In genomic region chr4:168917150-168917779, GRCh38 we compare ENCODE assay signal across 8 cellular contexts.
DNase-seq lines count a peak whose midpoint lies in the region; ATAC-seq, FAIRE-seq and TF ChIP-seq lines count a peak whose summit lies in the region.

No MANE protein-coding gene starts in this region.

- H3K4me1 Mint-ChIP-seq in Calu3 (ENCODE audit: low read depth, unreplicated experiment): no peaks in the 10 kb centered on the region

- no peaks in the 10 kb centered on the region for H3K4me1 ChIP-seq in adipocyte (ENCODE audit: control insufficient read depth, insufficient read depth, low read length)

- no peaks in the 10 kb centered on the region for H3K9me3 ChIP-seq in adipocyte (ENCODE audit: control insufficient read depth, low read length)

- H3K4me3 Mint-ChIP-seq in Calu3 (ENCODE audit: low read depth, unreplicated experiment): no peak overlapping the region

- no peaks in the 10 kb centered on the region for H3K9me3 Mint-ChIP-seq in Calu3 (ENCODE audit: low read depth, unreplicated experiment)

- ATAC-seq in HG03469 (IDR thresholded peaks at IDR 0.05; ENCODE audit: unreplicated experiment) (no peak), GM21528 (IDR thresholded peaks at IDR 0.05; ENCODE audit: low FRiP score, unreplicated experiment) (no peak)

- intact Hi-C loops in Calu3 (cut with micrococcal nuclease; ENCODE audit: unreplicated experiment): loop anchor here (1.0 to 5.0 kb wide), 3 partner anchors 207 to 400 kb away; no protein-coding TSS in a partner anchor

- peak; percentile 24 for DNase-seq in NCI-H1436 (lab: John Stamatoyannopoulos, UW)
- no peak for DNase-seq in NCI-H1436 treated with DMSO at 0.1 percent for 48 hours (lab: John Stamatoyannopoulos, UW)
- peak; percentile 41 for DNase-seq in LoVo (ENCODE audit: low spot score)
- DNase-seq in adipocyte (ENCODE audit: low read depth): peak; percentile 83
- DNase-seq in Calu3: no peak

- no peak overlapping the region for H3K27ac Mint-ChIP-seq in Calu3 (ENCODE audit: unreplicated experiment)

- H3K36me3 ChIP-seq in adipocyte (ENCODE audit: control insufficient read depth, insufficient read depth, low read length, severe bottlenecking): peaks cover 76% of the 10 kb centered on the region

- CTCF ChIA-PET in Calu3 (lab: Charles Lee): interaction anchor here (0.7 kb wide), 1 partner anchor 570 kb away, joined by 4 read pairs; no protein-coding TSS in a partner anchor

- no TSS peak for BruUV-seq in Calu3 (replicated peaks; lab: Mats Ljungman, UMichigan)

- peak; percentile 92 for FAIRE-seq in islet of Langerhans (lab: Jason Lieb, UNC)

- H3K27me3 Mint-ChIP-seq in Calu3 (ENCODE audit: unreplicated experiment): no peaks in the 10 kb centered on the region

- H3K9ac ChIP-seq in adipocyte (ENCODE audit: low read length): peak overlapping the region; percentile 54

- H3K27me3 ChIP-seq in adipocyte (replicated peaks; ENCODE audit: control insufficient read depth, insufficient read depth, low read length): no peaks in the 10 kb centered on the region

- H3K4me3 ChIP-seq in adipocyte (ENCODE audit: low read length): no peak overlapping the region

- H3K36me3 Mint-ChIP-seq in Calu3 (ENCODE audit: insufficient read depth, unreplicated experiment): no peaks in the 10 kb centered on the region

- no peak for TF ChIP-seq CTCF in Calu3 (IDR thresholded peaks at IDR 0.05; ENCODE audit: unreplicated experiment)

Comparison
In these comparisons a context has a peak if more than half of its experiments do, and no peak if none do; other contexts are left out.
1. DNase-seq: peak in NCI-H1436 (single experiment), LoVo (single experiment) and adipocyte (single experiment); none in NCI-H1436 treated with DMSO at 0.1 percent for 48 hours (single experiment) and Calu3 (single experiment).